ENCODE assay signal across 8 cellular contexts in genomic region chr17:28661635-28662526, GRCh38. TPM values are rescaled to one million over a fixed set of nuclear protein-coding genes. Genes with fewer than 3 reads are reported as not detected.
DNase-seq lines count a peak whose midpoint lies in the region; ATAC-seq and TF ChIP-seq lines count a peak whose summit lies in the region.

Gene SDF2 (minus strand): TSS chr17:28661906. CDS start chr17:28661876, 30 bp downstream.
Gene SUPT6H (plus strand): TSS chr17:28662205. CDS start chr17:28673402, 11,197 bp downstream.

- H3K27ac Mint-ChIP-seq in activated T-helper 17 cell treated with anti-CD3 and anti-CD28 coated beads, Interleukin-2, amount 50 U/mL, for 72 hours: peak within 1 kb of the TSS; percentile 98
- H3K27ac Mint-ChIP-seq in natural killer cell treated with Interleukin-12 subunit alpha and Interleukin-12 subunit beta and Interleukin-15 and Interleukin-18, amount 100 ng/mL, for 72 hours: peak within 1 kb of the TSS; percentile 98 to 100

- peaks cover 46% of the 10 kb centered on the region for H3K4me1 Mint-ChIP-seq in activated T-helper 17 cell treated with anti-CD3 and anti-CD28 coated beads, Interleukin-2, amount 50 U/mL, for 72 hours
- peaks cover 45 to 56% of the 10 kb centered on the region in 2 donors for H3K4me1 Mint-ChIP-seq in natural killer cell treated with Interleukin-12 subunit alpha and Interleukin-12 subunit beta and Interleukin-15 and Interleukin-18, amount 100 ng/mL, for 72 hours (ENCODE audit: low read depth in 2 of 2)

- no peaks in the 10 kb centered on the region for H3K9me3 Mint-ChIP-seq in activated T-helper 17 cell treated with anti-CD3 and anti-CD28 coated beads, Interleukin-2, amount 50 U/mL, for 72 hours
- no peaks in the 10 kb centered on the region for H3K9me3 Mint-ChIP-seq in natural killer cell treated with Interleukin-12 subunit alpha and Interleukin-12 subunit beta and Interleukin-15 and Interleukin-18, amount 100 ng/mL, for 72 hours

- H3K27me3 Mint-ChIP-seq in activated T-helper 17 cell treated with anti-CD3 and anti-CD28 coated beads, Interleukin-2, amount 50 U/mL, for 72 hours: no peaks in the 10 kb centered on the region
- no peaks in the 10 kb centered on the region for H3K27me3 Mint-ChIP-seq in natural killer cell treated with Interleukin-12 subunit alpha and Interleukin-12 subunit beta and Interleukin-15 and Interleukin-18, amount 100 ng/mL, for 72 hours

- no peak for TF ChIP-seq CTCF in RWPE1 (conservative IDR thresholded peaks at IDR 0.05; ENCODE audit: low read depth)
- TF ChIP-seq CTCF in fibroblast of mammary gland (conservative IDR thresholded peaks at IDR 0.05; ENCODE audit: control insufficient read depth, insufficient read depth, low read depth, low read length): no peak

- CTCF ChIA-PET in RWPE1 (lab: Yijun Ruan, JAX): interaction anchor here (0.6 to 1.5 kb wide), 5 partner anchors 8 to 231 kb away, joined by 3 to 6 read pairs (median 4); no protein-coding TSS in a partner anchor

- peaks cover 77% of the 10 kb centered on the region for H3K36me3 Mint-ChIP-seq in activated T-helper 17 cell treated with anti-CD3 and anti-CD28 coated beads, Interleukin-2, amount 50 U/mL, for 72 hours (ENCODE audit: low read depth)
- peaks cover 21% of the 10 kb centered on the region for H3K36me3 Mint-ChIP-seq in natural killer cell treated with Interleukin-12 subunit alpha and Interleukin-12 subunit beta and Interleukin-15 and Interleukin-18, amount 100 ng/mL, for 72 hours

- DNase-seq in ELF-1 (ENCODE audit: low read depth, low spot score): peak; percentile 93
- peak; percentile 76 for DNase-seq in GOT3 (lab: John Stamatoyannopoulos, UW)
- DNase-seq in LoVo (ENCODE audit: low spot score): peak; percentile 89
- peak; percentile 92 for DNase-seq in RWPE1 (ENCODE audit: low spot score)
- peak; percentile 76 for DNase-seq in fibroblast of mammary gland (ENCODE audit: low read depth)
- DNase-seq in natural killer cell treated with Interleukin-12 subunit alpha and Interleukin-12 subunit beta and Interleukin-15 and Interleukin-18, amount 100 ng/mL, for 72 hours (ENCODE audit: low spot score): peak; percentile 94
- peak; percentile 97 for DNase-seq in stimulated activated naive CD8-positive, alpha-beta T cell treated with anti-CD3 and anti-CD28 coated beads, Interleukin-15, Interleukin-2, amounts not matched to agents 100 U/mL and 50 U/mL, for 24 hours

- H3K4me3 ChIP-seq in fibroblast of mammary gland (ENCODE audit: control insufficient read depth, low read depth, low read length): peak within 1 kb of the TSS; percentile 99

- H3K4me3 Mint-ChIP-seq in activated T-helper 17 cell treated with anti-CD3 and anti-CD28 coated beads, Interleukin-2, amount 50 U/mL, for 72 hours: peak within 1 kb of the TSS; percentile 94
- H3K4me3 Mint-ChIP-seq in natural killer cell treated with Interleukin-12 subunit alpha and Interleukin-12 subunit beta and Interleukin-15 and Interleukin-18, amount 100 ng/mL, for 72 hours: peak within 1 kb of the TSS; percentile 92

- H3K27ac ChIP-seq in RWPE1: peak within 1 kb of the TSS; percentile 90

- ATAC-seq in activated T-helper 17 cell treated with anti-CD3 and anti-CD28 coated beads, Interleukin-2, amount 50 U/mL, for 72 hours (replicated peaks): peak; percentile 92
- ATAC-seq in natural killer cell treated with Interleukin-12 subunit alpha and Interleukin-12 subunit beta and Interleukin-15 and Interleukin-18, amount 100 ng/mL, for 72 hours: peak; percentile 93 to 94
- ATAC-seq in stimulated activated naive CD8-positive, alpha-beta T cell treated with anti-CD3 and anti-CD28 coated beads, Interleukin-15, Interleukin-2, amounts not matched to agents 100 U/mL and 50 U/mL, for 24 hours: peak; percentile 89

- POLR2A ChIA-PET in RWPE1 (lab: Yijun Ruan, JAX; ENCODE audit: low non-redundant PET): interaction anchor here (0.8 to 1.7 kb wide), 4 partner anchors 13 to 55 kb away, joined by 3 to 5 read pairs (median 4); no protein-coding TSS in a partner anchor

RNA-seq across cellular contexts. Expression of gene SDF2, which starts in this region (rescaled TPM):
- 10 to 100 TPM; 48.3 to 48.6 TPM for total RNA-seq in activated T-helper 17 cell treated with anti-CD3 and anti-CD28 coated beads, Interleukin-2, amount 50 U/mL, for 72 hours
- total RNA-seq in natural killer cell treated with Interleukin-12 subunit alpha and Interleukin-12 subunit beta and Interleukin-15 and Interleukin-18, amount 100 ng/mL, for 72 hours: 10 to 100 TPM; 36.1 to 65.2 TPM

RNA-seq across cellular contexts. Expression of gene SUPT6H, which starts in this region (rescaled TPM):
- total RNA-seq in activated T-helper 17 cell treated with anti-CD3 and anti-CD28 coated beads, Interleukin-2, amount 50 U/mL, for 72 hours: 10 to 100 TPM; 80.2 to 89.1 TPM
- 100 to 1,000 TPM; 118 to 133 TPM for total RNA-seq in natural killer cell treated with Interleukin-12 subunit alpha and Interleukin-12 subunit beta and Interleukin-15 and Interleukin-18, amount 100 ng/mL, for 72 hours

Comparison
In these comparisons a context has a peak if more than half of its experiments do, and no peak if none do; other contexts are left out.
1. Peak in every context shown above with its lines: DNase-seq, ATAC-seq, H3K4me3 ChIP-seq and H3K27ac ChIP-seq.